ENCODE assay signal across 19 cellular contexts in the genomic region with DNA sequence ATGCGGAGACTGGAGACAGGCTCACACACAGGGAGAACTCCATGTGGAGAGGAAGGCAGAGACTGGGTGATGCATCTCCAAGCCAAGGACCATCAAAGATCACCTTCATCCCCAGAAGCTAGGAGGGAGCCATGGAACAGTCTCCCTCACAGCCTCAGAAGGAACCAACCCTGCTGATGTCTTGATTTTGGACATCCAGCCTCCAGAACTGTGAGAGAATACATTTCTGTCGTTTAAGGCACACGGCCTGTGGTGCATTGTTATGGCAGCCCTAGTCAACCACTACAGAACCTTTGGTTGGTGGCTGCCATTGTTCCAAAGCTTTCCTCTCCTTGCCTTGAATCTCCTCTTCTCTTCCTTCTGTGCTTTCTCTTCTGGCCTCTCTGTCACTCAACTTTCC.
DNase-seq lines count a peak whose midpoint lies in the region; ATAC-seq and TF ChIP-seq lines count a peak whose summit lies in the region.
"Had no signal": no experiment of that assay in that cellular context is flagged by ENCODE, and none has a peak within 500 bp of the region (broad histone marks: within the 10 kb centered on the region; RNA-seq: fewer than 3 reads in every experiment).

No MANE protein-coding gene starts in this region.

- H3K9ac ChIP-seq in endodermal cell (ENCODE audit: extremely low read depth, low read length, poor library complexity, severe bottlenecking), result no peak overlapping the region
- H3K9ac ChIP-seq: BLaER1 treated with 17β-estradiol and CSF1 and Interleukin-3, amounts not matched to agents 10 nM and 100 nM had no signal

- DNase-seq in endodermal cell (no peak), memory B cell (ENCODE audit: low spot score in 2 of 2) (no peak)
- DNase-seq in effector memory CD8-positive, alpha-beta T cell, result no peak
- DNase-seq in activated naive CD4-positive, alpha-beta T cell treated with anti-CD3 and anti-CD28 coated beads, Interleukin-2, amount 10 ng/mL, durations not matched to agents 7 days and 5 days, result no peak
- DNase-seq: AML-193; Caco-2; Calu3; CD4-positive, alpha-beta T cell; CD8-positive, alpha-beta T cell; DMS79 treated with DMSO at 0.1 percent for 48 hours; GF-D8 had no signal

- no peak overlapping the region for H3K4me3 ChIP-seq in HEK293 (ENCODE audit: low read depth, low read length)
- peak overlapping the region; percentile 21 for H3K4me3 ChIP-seq in endodermal cell (ENCODE audit: low read length)
- H3K4me3 ChIP-seq: A549; BLaER1 treated with 17β-estradiol and CSF1 and Interleukin-3, amounts not matched to agents 10 nM and 100 nM had no signal

- no peaks in the 10 kb centered on the region for H3K27me3 Mint-ChIP-seq in activated T-helper 17 cell treated with anti-CD3 and anti-CD28 coated beads, Interleukin-2, amount 50 U/mL, for 72 hours
- H3K27me3 Mint-ChIP-seq in endodermal cell (ENCODE audit: insufficient read depth) (no peaks in the 10 kb centered on the region), memory B cell (no peaks in the 10 kb centered on the region)
- H3K27me3 Mint-ChIP-seq in effector memory CD8-positive, alpha-beta T cell, result no peaks in the 10 kb centered on the region
- H3K27me3 Mint-ChIP-seq in activated naive CD4-positive, alpha-beta T cell treated with anti-CD3 and anti-CD28 coated beads, Interleukin-2, amount 10 ng/mL, durations not matched to agents 7 days and 5 days, result no peaks in the 10 kb centered on the region
- H3K27me3 Mint-ChIP-seq: B cell; CD4-positive, alpha-beta T cell had no signal

- peaks cover 7% of the 10 kb centered on the region for H3K4me1 Mint-ChIP-seq in activated T-helper 17 cell treated with anti-CD3 and anti-CD28 coated beads, Interleukin-2, amount 50 U/mL, for 72 hours
- H3K4me1 Mint-ChIP-seq in endodermal cell (peaks cover 21% of the 10 kb centered on the region), memory B cell (peaks cover 7% of the 10 kb centered on the region)
- peaks cover 3 to 4% of the 10 kb centered on the region in 2 donors for H3K4me1 Mint-ChIP-seq in effector memory CD8-positive, alpha-beta T cell (ENCODE audit: low read depth in 2 of 2)
- peaks cover 5% of the 10 kb centered on the region for H3K4me1 Mint-ChIP-seq in activated naive CD4-positive, alpha-beta T cell treated with anti-CD3 and anti-CD28 coated beads, Interleukin-2, amount 10 ng/mL, durations not matched to agents 7 days and 5 days

- no peaks in the 10 kb centered on the region for H3K9me3 Mint-ChIP-seq in activated T-helper 17 cell treated with anti-CD3 and anti-CD28 coated beads, Interleukin-2, amount 50 U/mL, for 72 hours
- H3K9me3 Mint-ChIP-seq in endodermal cell (peaks cover 29% of the 10 kb centered on the region), memory B cell (peaks cover 2% of the 10 kb centered on the region)
- H3K9me3 Mint-ChIP-seq in effector memory CD8-positive, alpha-beta T cell, result no peaks in the 10 kb centered on the region
- H3K9me3 Mint-ChIP-seq in activated naive CD4-positive, alpha-beta T cell treated with anti-CD3 and anti-CD28 coated beads, Interleukin-2, amount 10 ng/mL, durations not matched to agents 7 days and 5 days, result no peaks in the 10 kb centered on the region
- H3K9me3 Mint-ChIP-seq: CD4-positive, alpha-beta T cell; CD8-positive, alpha-beta T cell had no signal

- no peaks in the 10 kb centered on the region for H3K27me3 ChIP-seq in endodermal cell (ENCODE audit: control insufficient read depth, insufficient read depth, low read length, poor library complexity, severe bottlenecking)
- H3K27me3 ChIP-seq: BLaER1 treated with 17β-estradiol and CSF1 and Interleukin-3, amounts not matched to agents 10 nM and 100 nM had no signal

- no peaks in the 10 kb centered on the region for H3K9me3 ChIP-seq in HEK293 (ENCODE audit: control insufficient read depth, insufficient read depth, low read depth, low read length)
- peaks cover 36% of the 10 kb centered on the region for H3K9me3 ChIP-seq in endodermal cell (ENCODE audit: control insufficient read depth, low read length)
- H3K9me3 ChIP-seq: A549, Caco-2 had no signal

- POLR2A ChIA-PET in HEK293 (lab: Yijun Ruan, JAX), result no interaction called here

- ATAC-seq in activated T-helper 17 cell treated with anti-CD3 and anti-CD28 coated beads, Interleukin-2, amount 50 U/mL, for 72 hours (replicated peaks), result no peak
- no peak for ATAC-seq in memory B cell (ENCODE audit: low read depth)
- no peak for ATAC-seq in HG02610 (IDR thresholded peaks at IDR 0.05; ENCODE audit: unreplicated experiment)
- ATAC-seq in effector memory CD8-positive, alpha-beta T cell (replicated peaks), result no peak
- ATAC-seq: A549; CD8-positive, alpha-beta T cell had no signal

- H3K36me3 ChIP-seq in HEK293 (ENCODE audit: control insufficient read depth in 2 of 2, insufficient read depth in 1 of 2, low read length in 2 of 2) (peaks cover 0 to 15% of the 10 kb centered on the region in 2 experiments; a peak in 1 of 3 replicates), endodermal cell (ENCODE audit: control insufficient read depth, insufficient read depth, low read length) (peaks cover 29% of the 10 kb centered on the region)

- WGBS in endodermal cell (ENCODE audit: insufficient coverage in 1 of 2, insufficient read length in 1 of 2), 2 experiments, result 90 to 94% methylated on average over 3 of the region's 3 CpGs

- H3K36me3 Mint-ChIP-seq in activated T-helper 17 cell treated with anti-CD3 and anti-CD28 coated beads, Interleukin-2, amount 50 U/mL, for 72 hours (ENCODE audit: low read depth), result peaks cover 32% of the 10 kb centered on the region
- H3K36me3 Mint-ChIP-seq in endodermal cell (ENCODE audit: low read depth) (peaks cover 50% of the 10 kb centered on the region), memory B cell (peaks cover 32% of the 10 kb centered on the region)
- H3K36me3 Mint-ChIP-seq in effector memory CD8-positive, alpha-beta T cell (ENCODE audit: insufficient read depth), result peaks cover 3% of the 10 kb centered on the region
- H3K36me3 Mint-ChIP-seq in activated naive CD4-positive, alpha-beta T cell treated with anti-CD3 and anti-CD28 coated beads, Interleukin-2, amount 10 ng/mL, durations not matched to agents 7 days and 5 days, result peaks cover 8% of the 10 kb centered on the region

- H3K4me3 Mint-ChIP-seq in activated T-helper 17 cell treated with anti-CD3 and anti-CD28 coated beads, Interleukin-2, amount 50 U/mL, for 72 hours, result no peak overlapping the region
- no peak overlapping the region for H3K4me3 Mint-ChIP-seq in endodermal cell
- H3K4me3 Mint-ChIP-seq in memory B cell, result no peak overlapping the region
- no peak overlapping the region for H3K4me3 Mint-ChIP-seq in effector memory CD8-positive, alpha-beta T cell
- no peak overlapping the region for H3K4me3 Mint-ChIP-seq in activated naive CD4-positive, alpha-beta T cell treated with anti-CD3 and anti-CD28 coated beads, Interleukin-2, amount 10 ng/mL, durations not matched to agents 7 days and 5 days
- H3K4me3 Mint-ChIP-seq: B cell; CD4-positive, alpha-beta T cell; CD8-positive, alpha-beta T cell had no signal

- peak overlapping the region; percentile 50 for H3K27ac Mint-ChIP-seq in activated T-helper 17 cell treated with anti-CD3 and anti-CD28 coated beads, Interleukin-2, amount 50 U/mL, for 72 hours
- H3K27ac Mint-ChIP-seq in endodermal cell (no peak overlapping the region), memory B cell (peak overlapping the region; percentile 3)
- no peak overlapping the region for H3K27ac Mint-ChIP-seq in effector memory CD8-positive, alpha-beta T cell
- no peak overlapping the region for H3K27ac Mint-ChIP-seq in activated naive CD4-positive, alpha-beta T cell treated with anti-CD3 and anti-CD28 coated beads, Interleukin-2, amount 10 ng/mL, durations not matched to agents 7 days and 5 days
- H3K27ac Mint-ChIP-seq: B cell; CD4-positive, alpha-beta T cell; CD8-positive, alpha-beta T cell had no signal

- H3K4me1 ChIP-seq in HEK293 (ENCODE audit: control insufficient read depth, insufficient read depth, low read length) (no peaks in the 10 kb centered on the region), endodermal cell (ENCODE audit: control insufficient read depth, insufficient read depth, low read length) (peaks cover 2% of the 10 kb centered on the region)
- H3K4me1 ChIP-seq: A549, Caco-2 had no signal

- CTCF ChIA-PET in HEK293 (lab: Yijun Ruan, JAX), result interaction anchor here (0.6 to 1.9 kb wide), 2 partner anchors 11 to 19 kb away, joined by 3 to 7 read pairs; no protein-coding TSS in a partner anchor
- CTCF ChIA-PET in activated naive CD4-positive, alpha-beta T cell treated with anti-CD3 and anti-CD28 coated beads, Interleukin-2, amount 10 ng/mL, durations not matched to agents 7 days and 5 days (lab: Charles Lee), result no interaction called here

- no peak for TF ChIP-seq CTCF in HEK293 (tag by site-specific recombination; IDR thresholded peaks at IDR 0.05)
- TF ChIP-seq CTCF in endodermal cell (conservative IDR thresholded peaks at IDR 0.05), result no peak

- H3K27ac ChIP-seq in HEK293 (ENCODE audit: extremely low read depth, low read depth, low read length), result no peak overlapping the region
- H3K27ac ChIP-seq in endodermal cell (ENCODE audit: low read depth, low read length), result no peak overlapping the region
- H3K27ac ChIP-seq: 22Rv1; A549; BLaER1 treated with 17β-estradiol and CSF1 and Interleukin-3, amounts not matched to agents 10 nM and 100 nM; C4-2B had no signal

TF ChIP-seq in HEK293, 187 proteins besides CTCF, POLR2A, EP300 and RAD21:
- TF ChIP-seq ZNF133 (tag by site-specific recombination; IDR thresholded peaks at IDR 0.05) (no peak), ZNF157 (tag by site-specific recombination; IDR thresholded peaks at IDR 0.05) (peak; percentile 46; the same call in 1 of the 2 replicates), ZNF140 (tag by site-specific recombination; IDR thresholded peaks at IDR 0.05) (no peak), ZNF548 (tag by site-specific recombination; IDR thresholded peaks at IDR 0.05) (peak; percentile 84), GFI1B (tag by site-specific recombination; IDR thresholded peaks at IDR 0.05) (no peak)
- TF ChIP-seq, protein P1, sequence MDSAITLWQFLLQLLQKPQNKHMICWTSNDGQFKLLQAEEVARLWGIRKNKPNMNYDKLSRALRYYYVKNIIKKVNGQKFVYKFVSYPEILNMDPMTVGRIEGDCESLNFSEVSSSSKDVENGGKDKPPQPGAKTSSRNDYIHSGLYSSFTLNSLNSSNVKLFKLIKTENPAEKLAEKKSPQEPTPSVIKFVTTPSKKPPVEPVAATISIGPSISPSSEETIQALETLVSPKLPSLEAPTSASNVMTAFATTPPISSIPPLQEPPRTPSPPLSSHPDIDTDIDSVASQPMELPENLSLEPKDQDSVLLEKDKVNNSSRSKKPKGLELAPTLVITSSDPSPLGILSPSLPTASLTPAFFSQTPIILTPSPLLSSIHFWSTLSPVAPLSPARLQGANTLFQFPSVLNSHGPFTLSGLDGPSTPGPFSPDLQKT (IDR thresholded peaks at IDR 0.05; ENCODE audit: borderline replicate concordance, low read depth, low read length), result no peak

Comparison
In these comparisons a context has a peak if more than half of its experiments do, and no peak if none do; other contexts are left out.
1. H3K27ac Mint-ChIP-seq: peak in activated T-helper 17 cell treated with anti-CD3 and anti-CD28 coated beads, Interleukin-2, amount 50 U/mL, for 72 hours (single experiment) and memory B cell (single experiment); none in endodermal cell (single experiment), effector memory CD8-positive, alpha-beta T cell (0 of 2) and activated naive CD4-positive, alpha-beta T cell treated with anti-CD3 and anti-CD28 coated beads, Interleukin-2, amount 10 ng/mL, durations not matched to agents 7 days and 5 days (single experiment).